In the genomic region with DNA sequence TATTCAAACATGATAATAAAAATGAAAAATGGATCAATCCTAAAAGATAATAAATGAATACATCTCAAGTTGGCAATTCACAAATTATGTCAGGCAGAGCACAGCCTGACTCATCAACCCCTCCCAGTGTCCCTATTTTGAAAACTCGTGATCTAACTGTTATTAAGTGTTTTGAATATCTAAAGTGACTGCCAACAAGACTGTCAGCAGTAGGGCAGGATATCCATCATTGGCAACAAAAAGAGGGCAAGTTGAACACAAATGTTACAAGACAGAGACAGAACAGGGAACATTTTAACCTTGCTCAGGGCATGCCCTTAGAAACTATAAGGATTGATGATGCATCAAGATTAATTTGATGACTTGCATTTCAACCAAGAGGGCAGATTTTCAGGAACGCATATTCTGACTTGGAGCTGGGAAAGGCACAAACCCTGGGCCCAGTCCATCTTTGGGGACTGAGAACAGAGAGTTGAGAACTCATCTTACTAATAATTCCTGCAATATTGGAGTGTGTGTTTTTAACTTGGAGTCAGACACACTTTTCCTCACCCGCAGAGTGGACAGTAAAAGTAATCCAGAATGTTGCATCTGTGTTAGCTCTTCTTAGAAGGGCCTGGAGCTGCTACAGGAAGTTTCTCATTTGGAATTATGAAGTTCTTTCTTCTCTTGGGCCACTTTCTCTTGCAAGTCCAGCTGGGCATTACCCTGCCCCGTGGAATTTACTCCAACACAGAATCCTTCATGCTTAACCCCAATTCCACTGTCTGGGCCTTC, we compare ENCODE assay signal across 16 cellular contexts.
DNase-seq lines count a peak whose midpoint lies in the region; ATAC-seq, FAIRE-seq and TF ChIP-seq lines count a peak whose summit lies in the region.
"Had no signal": no experiment of that assay in that cellular context is flagged by ENCODE, and none has a peak within 500 bp of the region (broad histone marks: within the 10 kb centered on the region; RNA-seq: fewer than 3 reads in every experiment).

No MANE protein-coding gene starts in this region.

- H3K27me3 ChIP-seq in small intestine (ENCODE audit: control insufficient read depth in 2 of 2, insufficient read depth in 2 of 2, low read length in 2 of 2) = no peaks in the 10 kb centered on the region
- H3K27me3 ChIP-seq: neural progenitor cell, upper lobe of left lung had no signal

- H3K27ac ChIP-seq in small intestine (ENCODE audit: low read depth in 1 of 2, low read length in 1 of 2) = no peak overlapping the region
- H3K27ac ChIP-seq: neural progenitor cell had no signal

- H3K27ac Mint-ChIP-seq in osteocyte (ENCODE audit: unreplicated experiment) = peak overlapping the region; percentile 16
- H3K27ac Mint-ChIP-seq in activated CD8-positive, alpha-beta memory T cell treated with anti-CD3 and anti-CD28 coated beads, Interleukin-2, amount 10 ng/mL, durations not matched to agents 7 days and 5 days = no peak overlapping the region
- H3K27ac Mint-ChIP-seq: activated CD4-positive, alpha-beta memory T cell treated with anti-CD3 and anti-CD28 coated beads for 36 hours; neural progenitor cell had no signal

- FAIRE-seq in small intestine (lab: Jason Lieb, UNC) = no peak

- DNase-seq in AG20443 (ENCODE audit: low spot score) = peak; percentile 52
- DNase-seq in fibroblast of villous mesenchyme (ENCODE audit: low read depth) = peak; percentile 36
- no peak for DNase-seq in osteocyte (ENCODE audit: extremely low spot score, unreplicated experiment)
- DNase-seq in small intestine = no peak
- DNase-seq in activated CD8-positive, alpha-beta memory T cell treated with anti-CD3 and anti-CD28 coated beads, Interleukin-2, amount 10 ng/mL, durations not matched to agents 7 days and 5 days = no peak
- no peak for DNase-seq in stimulated activated CD4-positive, alpha-beta T cell treated with anti-CD3 and anti-CD28 coated beads, Interleukin-12 subunit alpha, Interleukin-12 subunit beta, amount 100 ng/mL, for 4 hours
- DNase-seq: activated CD4-positive, alpha-beta memory T cell treated with anti-CD3 and anti-CD28 coated beads for 36 hours; activated gamma-delta T cell; central memory CD4-positive, alpha-beta T cell; kidney glomerular epithelial cell; NCI-H1694 treated with DMSO at 0.1 percent for 48 hours; RPMI8226; upper lobe of left lung had no signal

- H3K9me3 Mint-ChIP-seq in osteocyte (ENCODE audit: unreplicated experiment) = peaks cover 6% of the 10 kb centered on the region
- H3K9me3 Mint-ChIP-seq in activated CD8-positive, alpha-beta memory T cell treated with anti-CD3 and anti-CD28 coated beads, Interleukin-2, amount 10 ng/mL, durations not matched to agents 7 days and 5 days (ENCODE audit: low read depth) = peaks cover 4% of the 10 kb centered on the region

- ATAC-seq in SK-N-SH treated with all-trans-retinoic acid at 6 μM for 48 hours (peak; percentile 72), HG02981 (IDR thresholded peaks at IDR 0.05; ENCODE audit: unreplicated experiment) (no peak)
- no peak for ATAC-seq in activated CD8-positive, alpha-beta memory T cell treated with anti-CD3 and anti-CD28 coated beads, Interleukin-2, amount 10 ng/mL, durations not matched to agents 7 days and 5 days

- H3K9me3 ChIP-seq in small intestine (ENCODE audit: control insufficient read depth, low read depth) = no peaks in the 10 kb centered on the region
- H3K9me3 ChIP-seq: upper lobe of left lung had no signal

- H3K4me3 Mint-ChIP-seq in osteocyte (ENCODE audit: unreplicated experiment) = no peak overlapping the region
- H3K4me3 Mint-ChIP-seq in activated CD8-positive, alpha-beta memory T cell treated with anti-CD3 and anti-CD28 coated beads, Interleukin-2, amount 10 ng/mL, durations not matched to agents 7 days and 5 days = no peak overlapping the region
- H3K4me3 Mint-ChIP-seq: activated CD4-positive, alpha-beta memory T cell treated with anti-CD3 and anti-CD28 coated beads for 36 hours; neural progenitor cell had no signal

- TF ChIP-seq CTCF in fibroblast of villous mesenchyme (IDR thresholded peaks at IDR 0.05; ENCODE audit: insufficient read depth, low read depth, low read length) (no peak), osteocyte (IDR thresholded peaks at IDR 0.05) (no peak)

- H3K36me3 Mint-ChIP-seq in osteocyte (ENCODE audit: unreplicated experiment) = no peaks in the 10 kb centered on the region
- H3K36me3 Mint-ChIP-seq in activated CD8-positive, alpha-beta memory T cell treated with anti-CD3 and anti-CD28 coated beads, Interleukin-2, amount 10 ng/mL, durations not matched to agents 7 days and 5 days = peaks cover 12% of the 10 kb centered on the region
- H3K36me3 Mint-ChIP-seq: neural progenitor cell had no signal

- CTCF ChIA-PET in activated CD8-positive, alpha-beta memory T cell treated with anti-CD3 and anti-CD28 coated beads, Interleukin-2, amount 10 ng/mL, durations not matched to agents 7 days and 5 days (lab: Charles Lee) = no interaction called here

- peaks cover 10% of the 10 kb centered on the region for H3K4me1 Mint-ChIP-seq in osteocyte (ENCODE audit: unreplicated experiment)
- H3K4me1 Mint-ChIP-seq in activated CD8-positive, alpha-beta memory T cell treated with anti-CD3 and anti-CD28 coated beads, Interleukin-2, amount 10 ng/mL, durations not matched to agents 7 days and 5 days = no peaks in the 10 kb centered on the region
- H3K4me1 Mint-ChIP-seq: neural progenitor cell had no signal

- 54 to 69% (median 60%) methylated on average over 4 of the region's 4 CpGs for WGBS in small intestine, 3 donors

- no peaks in the 10 kb centered on the region for H3K36me3 ChIP-seq in small intestine (ENCODE audit: control insufficient read depth in 2 of 2, insufficient read depth in 2 of 2, low read length in 2 of 2)
- H3K36me3 ChIP-seq: neural progenitor cell, upper lobe of left lung had no signal

- no peaks in the 10 kb centered on the region for H3K4me1 ChIP-seq in small intestine (ENCODE audit: control insufficient read depth in 2 of 2, insufficient read depth in 1 of 2, low read depth in 1 of 2, low read length in 1 of 2)
- H3K4me1 ChIP-seq: neural progenitor cell had no signal

- H3K27me3 Mint-ChIP-seq in osteocyte (ENCODE audit: unreplicated experiment) = no peaks in the 10 kb centered on the region
- no peaks in the 10 kb centered on the region for H3K27me3 Mint-ChIP-seq in activated CD8-positive, alpha-beta memory T cell treated with anti-CD3 and anti-CD28 coated beads, Interleukin-2, amount 10 ng/mL, durations not matched to agents 7 days and 5 days
- H3K27me3 Mint-ChIP-seq: activated CD4-positive, alpha-beta memory T cell treated with anti-CD3 and anti-CD28 coated beads for 36 hours had no signal

- H3K4me3 ChIP-seq in fibroblast of villous mesenchyme (ENCODE audit: low read depth, low read length) (no peak overlapping the region), small intestine (ENCODE audit: low read depth in 1 of 2, low read length in 2 of 2) (no peak overlapping the region)
- H3K4me3 ChIP-seq: neural progenitor cell, upper lobe of left lung had no signal

TF ChIP-seq in SK-N-SH treated with all-trans-retinoic acid at 6 μM for 48 hours, 23 proteins besides CTCF, POLR2A, EP300 and RAD21:
- TF ChIP-seq ZC3H10 (CRISPR knock-in tag; IDR thresholded peaks at IDR 0.05) (peak; percentile 52; the same call in 1 of the 2 replicates), BACH2 (CRISPR knock-in tag; IDR thresholded peaks at IDR 0.05; ENCODE audit: borderline replicate concordance) (no peak)
TF ChIP-seq in SK-N-SH treated with all-trans-retinoic acid at 6 μM for 48 hours: peak in this region for 1.

Comparison
In these comparisons a context has a peak if more than half of its experiments do, and no peak if none do; other contexts are left out.
1. DNase-seq: peak in AG20443 (single experiment) and fibroblast of villous mesenchyme (single experiment); none in osteocyte (single experiment), small intestine (single experiment), activated CD8-positive, alpha-beta memory T cell treated with anti-CD3 and anti-CD28 coated beads, Interleukin-2, amount 10 ng/mL, durations not matched to agents 7 days and 5 days (single experiment) and stimulated activated CD4-positive, alpha-beta T cell treated with anti-CD3 and anti-CD28 coated beads, Interleukin-12 subunit alpha, Interleukin-12 subunit beta, amount 100 ng/mL, for 4 hours (single experiment).